ENCODE assay signal across 1 cellular context in the genomic region with DNA sequence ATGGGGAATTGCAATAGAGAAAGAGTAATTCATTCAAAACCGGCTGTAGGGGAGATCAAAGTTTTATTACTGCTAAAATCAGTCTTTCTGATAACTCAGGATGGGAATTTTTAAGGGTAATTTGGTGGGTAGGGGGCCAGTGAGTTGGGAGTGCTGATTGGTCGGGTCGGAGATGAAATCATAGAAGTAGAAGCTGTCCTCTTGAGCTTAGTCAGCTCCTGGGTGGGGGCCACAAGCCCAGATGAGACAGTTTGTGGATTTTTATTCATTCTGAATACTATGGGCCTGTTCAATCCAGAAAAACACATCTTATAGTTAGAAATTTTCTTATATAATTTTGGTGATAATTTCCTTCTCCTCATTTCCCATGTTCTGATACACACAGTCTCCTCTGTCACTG.
TF ChIP-seq lines count a peak whose summit lies in the region.

No MANE protein-coding gene starts in this region.

TF ChIP-seq in WTC11, 78 proteins besides CTCF, POLR2A, EP300 and RAD21 (continued from another document):
- no peak for TF ChIP-seq FOXP1 (CRISPR knock-in tag; IDR thresholded peaks at IDR 0.05; ENCODE audit: borderline replicate concordance)
- TF ChIP-seq KAT7 (CRISPR knock-in tag; IDR thresholded peaks at IDR 0.05; ENCODE audit: borderline replicate concordance) = no peak
- TF ChIP-seq GRHL2 (CRISPR knock-in tag; IDR thresholded peaks at IDR 0.05; ENCODE audit: insufficient replicate concordance, severe bottlenecking) = no peak
- TF ChIP-seq, protein P1, sequence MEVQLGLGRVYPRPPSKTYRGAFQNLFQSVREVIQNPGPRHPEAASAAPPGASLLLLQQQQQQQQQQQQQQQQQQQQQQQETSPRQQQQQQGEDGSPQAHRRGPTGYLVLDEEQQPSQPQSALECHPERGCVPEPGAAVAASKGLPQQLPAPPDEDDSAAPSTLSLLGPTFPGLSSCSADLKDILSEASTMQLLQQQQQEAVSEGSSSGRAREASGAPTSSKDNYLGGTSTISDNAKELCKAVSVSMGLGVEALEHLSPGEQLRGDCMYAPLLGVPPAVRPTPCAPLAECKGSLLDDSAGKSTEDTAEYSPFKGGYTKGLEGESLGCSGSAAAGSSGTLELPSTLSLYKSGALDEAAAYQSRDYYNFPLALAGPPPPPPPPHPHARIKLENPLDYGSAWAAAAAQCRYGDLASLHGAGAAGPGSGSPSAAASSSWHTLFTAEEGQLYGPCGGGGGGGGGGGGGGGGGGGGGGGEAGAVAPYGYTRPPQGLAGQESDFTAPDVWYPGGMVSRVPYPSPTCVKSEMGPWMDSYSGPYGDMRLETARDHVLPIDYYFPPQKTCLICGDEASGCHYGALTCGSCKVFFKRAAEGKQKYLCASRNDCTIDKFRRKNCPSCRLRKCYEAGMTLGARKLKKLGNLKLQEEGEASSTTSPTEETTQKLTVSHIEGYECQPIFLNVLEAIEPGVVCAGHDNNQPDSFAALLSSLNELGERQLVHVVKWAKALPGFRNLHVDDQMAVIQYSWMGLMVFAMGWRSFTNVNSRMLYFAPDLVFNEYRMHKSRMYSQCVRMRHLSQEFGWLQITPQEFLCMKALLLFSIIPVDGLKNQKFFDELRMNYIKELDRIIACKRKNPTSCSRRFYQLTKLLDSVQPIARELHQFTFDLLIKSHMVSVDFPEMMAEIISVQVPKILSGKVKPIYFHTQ (CRISPR knock-in tag; IDR thresholded peaks at IDR 0.05) = no peak
- no peak for TF ChIP-seq ZNF263 (CRISPR knock-in tag; IDR thresholded peaks at IDR 0.05; ENCODE audit: low read depth)
- TF ChIP-seq CREM (CRISPR knock-in tag; IDR thresholded peaks at IDR 0.05) = no peak
- TF ChIP-seq, protein P2, sequence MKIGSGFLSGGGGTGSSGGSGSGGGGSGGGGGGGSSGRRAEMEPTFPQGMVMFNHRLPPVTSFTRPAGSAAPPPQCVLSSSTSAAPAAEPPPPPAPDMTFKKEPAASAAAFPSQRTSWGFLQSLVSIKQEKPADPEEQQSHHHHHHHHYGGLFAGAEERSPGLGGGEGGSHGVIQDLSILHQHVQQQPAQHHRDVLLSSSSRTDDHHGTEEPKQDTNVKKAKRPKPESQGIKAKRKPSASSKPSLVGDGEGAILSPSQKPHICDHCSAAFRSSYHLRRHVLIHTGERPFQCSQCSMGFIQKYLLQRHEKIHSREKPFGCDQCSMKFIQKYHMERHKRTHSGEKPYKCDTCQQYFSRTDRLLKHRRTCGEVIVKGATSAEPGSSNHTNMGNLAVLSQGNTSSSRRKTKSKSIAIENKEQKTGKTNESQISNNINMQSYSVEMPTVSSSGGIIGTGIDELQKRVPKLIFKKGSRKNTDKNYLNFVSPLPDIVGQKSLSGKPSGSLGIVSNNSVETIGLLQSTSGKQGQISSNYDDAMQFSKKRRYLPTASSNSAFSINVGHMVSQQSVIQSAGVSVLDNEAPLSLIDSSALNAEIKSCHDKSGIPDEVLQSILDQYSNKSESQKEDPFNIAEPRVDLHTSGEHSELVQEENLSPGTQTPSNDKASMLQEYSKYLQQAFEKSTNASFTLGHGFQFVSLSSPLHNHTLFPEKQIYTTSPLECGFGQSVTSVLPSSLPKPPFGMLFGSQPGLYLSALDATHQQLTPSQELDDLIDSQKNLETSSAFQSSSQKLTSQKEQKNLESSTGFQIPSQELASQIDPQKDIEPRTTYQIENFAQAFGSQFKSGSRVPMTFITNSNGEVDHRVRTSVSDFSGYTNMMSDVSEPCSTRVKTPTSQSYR (CRISPR knock-in tag; IDR thresholded peaks at IDR 0.05) = no peak
- no peak for TF ChIP-seq ZNF396 (CRISPR knock-in tag; IDR thresholded peaks at IDR 0.05; ENCODE audit: borderline replicate concordance)
- no peak for TF ChIP-seq TP53 (CRISPR knock-in tag; IDR thresholded peaks at IDR 0.05)
- no peak for TF ChIP-seq ZNF671 (CRISPR knock-in tag; IDR thresholded peaks at IDR 0.05)
- TF ChIP-seq, protein P3, sequence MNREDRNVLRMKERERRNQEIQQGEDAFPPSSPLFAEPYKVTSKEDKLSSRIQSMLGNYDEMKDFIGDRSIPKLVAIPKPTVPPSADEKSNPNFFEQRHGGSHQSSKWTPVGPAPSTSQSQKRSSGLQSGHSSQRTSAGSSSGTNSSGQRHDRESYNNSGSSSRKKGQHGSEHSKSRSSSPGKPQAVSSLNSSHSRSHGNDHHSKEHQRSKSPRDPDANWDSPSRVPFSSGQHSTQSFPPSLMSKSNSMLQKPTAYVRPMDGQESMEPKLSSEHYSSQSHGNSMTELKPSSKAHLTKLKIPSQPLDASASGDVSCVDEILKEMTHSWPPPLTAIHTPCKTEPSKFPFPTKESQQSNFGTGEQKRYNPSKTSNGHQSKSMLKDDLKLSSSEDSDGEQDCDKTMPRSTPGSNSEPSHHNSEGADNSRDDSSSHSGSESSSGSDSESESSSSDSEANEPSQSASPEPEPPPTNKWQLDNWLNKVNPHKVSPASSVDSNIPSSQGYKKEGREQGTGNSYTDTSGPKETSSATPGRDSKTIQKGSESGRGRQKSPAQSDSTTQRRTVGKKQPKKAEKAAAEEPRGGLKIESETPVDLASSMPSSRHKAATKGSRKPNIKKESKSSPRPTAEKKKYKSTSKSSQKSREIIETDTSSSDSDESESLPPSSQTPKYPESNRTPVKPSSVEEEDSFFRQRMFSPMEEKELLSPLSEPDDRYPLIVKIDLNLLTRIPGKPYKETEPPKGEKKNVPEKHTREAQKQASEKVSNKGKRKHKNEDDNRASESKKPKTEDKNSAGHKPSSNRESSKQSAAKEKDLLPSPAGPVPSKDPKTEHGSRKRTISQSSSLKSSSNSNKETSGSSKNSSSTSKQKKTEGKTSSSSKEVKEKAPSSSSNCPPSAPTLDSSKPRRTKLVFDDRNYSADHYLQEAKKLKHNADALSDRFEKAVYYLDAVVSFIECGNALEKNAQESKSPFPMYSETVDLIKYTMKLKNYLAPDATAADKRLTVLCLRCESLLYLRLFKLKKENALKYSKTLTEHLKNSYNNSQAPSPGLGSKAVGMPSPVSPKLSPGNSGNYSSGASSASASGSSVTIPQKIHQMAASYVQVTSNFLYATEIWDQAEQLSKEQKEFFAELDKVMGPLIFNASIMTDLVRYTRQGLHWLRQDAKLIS (CRISPR knock-in tag; IDR thresholded peaks at IDR 0.05; ENCODE audit: borderline replicate concordance) = no peak
- TF ChIP-seq, protein P4, sequence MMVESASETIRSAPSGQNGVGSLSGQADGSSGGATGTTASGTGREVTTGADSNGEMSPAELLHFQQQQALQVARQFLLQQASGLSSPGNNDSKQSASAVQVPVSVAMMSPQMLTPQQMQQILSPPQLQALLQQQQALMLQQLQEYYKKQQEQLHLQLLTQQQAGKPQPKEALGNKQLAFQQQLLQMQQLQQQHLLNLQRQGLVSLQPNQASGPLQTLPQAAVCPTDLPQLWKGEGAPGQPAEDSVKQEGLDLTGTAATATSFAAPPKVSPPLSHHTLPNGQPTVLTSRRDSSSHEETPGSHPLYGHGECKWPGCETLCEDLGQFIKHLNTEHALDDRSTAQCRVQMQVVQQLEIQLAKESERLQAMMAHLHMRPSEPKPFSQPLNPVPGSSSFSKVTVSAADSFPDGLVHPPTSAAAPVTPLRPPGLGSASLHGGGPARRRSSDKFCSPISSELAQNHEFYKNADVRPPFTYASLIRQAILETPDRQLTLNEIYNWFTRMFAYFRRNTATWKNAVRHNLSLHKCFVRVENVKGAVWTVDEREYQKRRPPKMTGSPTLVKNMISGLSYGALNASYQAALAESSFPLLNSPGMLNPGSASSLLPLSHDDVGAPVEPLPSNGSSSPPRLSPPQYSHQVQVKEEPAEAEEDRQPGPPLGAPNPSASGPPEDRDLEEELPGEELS (CRISPR knock-in tag; IDR thresholded peaks at IDR 0.05) = no peak
- no peak for TF ChIP-seq ZNF423 (CRISPR knock-in tag; IDR thresholded peaks at IDR 0.05)
- TF ChIP-seq, protein P5, sequence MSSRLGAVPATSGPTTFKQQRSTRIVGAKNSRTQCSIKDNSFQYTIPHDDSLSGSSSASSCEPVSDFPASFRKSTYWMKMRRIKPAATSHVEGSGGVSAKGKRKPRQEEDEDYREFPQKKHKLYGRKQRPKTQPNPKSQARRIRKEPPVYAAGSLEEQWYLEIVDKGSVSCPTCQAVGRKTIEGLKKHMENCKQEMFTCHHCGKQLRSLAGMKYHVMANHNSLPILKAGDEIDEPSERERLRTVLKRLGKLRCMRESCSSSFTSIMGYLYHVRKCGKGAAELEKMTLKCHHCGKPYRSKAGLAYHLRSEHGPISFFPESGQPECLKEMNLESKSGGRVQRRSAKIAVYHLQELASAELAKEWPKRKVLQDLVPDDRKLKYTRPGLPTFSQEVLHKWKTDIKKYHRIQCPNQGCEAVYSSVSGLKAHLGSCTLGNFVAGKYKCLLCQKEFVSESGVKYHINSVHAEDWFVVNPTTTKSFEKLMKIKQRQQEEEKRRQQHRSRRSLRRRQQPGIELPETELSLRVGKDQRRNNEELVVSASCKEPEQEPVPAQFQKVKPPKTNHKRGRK (CRISPR knock-in tag; IDR thresholded peaks at IDR 0.05; ENCODE audit: borderline replicate concordance) = no peak
